In genomic region chr2:42338567-42339190, GRCh38 we compare ENCODE assay signal across 25 cellular contexts. TPM values are rescaled to one million over a fixed set of nuclear protein-coding genes. Genes with fewer than 3 reads are reported as not detected.
DNase-seq lines count a peak whose midpoint lies in the region; ATAC-seq, FAIRE-seq and TF ChIP-seq lines count a peak whose summit lies in the region.
"Had no signal": no experiment of that assay in that cellular context is flagged by ENCODE, and none has a peak within 500 bp of the region (broad histone marks: within the 10 kb centered on the region; RNA-seq: fewer than 3 reads in every experiment).

No MANE protein-coding gene starts in this region.

- no peaks in the 10 kb centered on the region for H3K27me3 ChIP-seq in CD4-positive, CD25-positive, alpha-beta regulatory T cell (ENCODE audit: control insufficient read depth, insufficient read depth, low read length)
- no peaks in the 10 kb centered on the region for H3K27me3 ChIP-seq in GM12878 (replicated peaks in 1 of 2; ENCODE audit: control insufficient read depth in 2 of 2, insufficient read depth in 2 of 2, low read length in 1 of 2)
- H3K27me3 ChIP-seq: heart left ventricle had no signal

- no peak overlapping the region for H3K27ac ChIP-seq in CD4-positive, CD25-positive, alpha-beta regulatory T cell (ENCODE audit: insufficient read depth, low read length, poor library complexity, severe bottlenecking)
- no peak overlapping the region for H3K27ac ChIP-seq in GM12878 (ENCODE audit: control insufficient read depth, insufficient read depth)
- H3K27ac ChIP-seq: GM23248, heart left ventricle, HL-60, left ventricle myocardium inferior, SK-N-MC, VCaP had no signal

- in situ Hi-C loops in GM12878 (cut with MboI) = loop anchor here (10.0 kb wide), 1 partner anchor 464 kb away; no protein-coding TSS in a partner anchor

- no peaks in the 10 kb centered on the region for H3K4me1 ChIP-seq in CD4-positive, CD25-positive, alpha-beta regulatory T cell (ENCODE audit: control insufficient read depth, insufficient read depth, low read length, poor library complexity, severe bottlenecking)
- H3K4me1 ChIP-seq in GM12878 (ENCODE audit: control insufficient read depth, insufficient read depth, low read length) = no peaks in the 10 kb centered on the region

- no peak for TF ChIP-seq EP300 in GM12878 (IDR thresholded peaks at IDR 0.05; ENCODE audit: borderline replicate concordance in 1 of 2, control insufficient read depth in 1 of 2, low read depth in 2 of 2, low read length in 2 of 2)

- H3K79me2 ChIP-seq in GM12878 (ENCODE audit: control insufficient read depth, insufficient read depth, low read length) = no peaks in the 10 kb centered on the region; the same call in 1 of the 2 replicates

- H3K9me3 ChIP-seq in CD4-positive, CD25-positive, alpha-beta regulatory T cell (ENCODE audit: control insufficient read depth in 2 of 2, low read length in 2 of 2) = no peaks in the 10 kb centered on the region
- H3K9me3 ChIP-seq in GM12878 (replicated peaks; ENCODE audit: control insufficient read depth, insufficient read depth, low read length) = no peaks in the 10 kb centered on the region
- H3K9me3 ChIP-seq: heart left ventricle, left ventricle myocardium inferior had no signal

- CTCF ChIA-PET in GM12878 (lab: Yijun Ruan, JAX) = interaction anchor here (0.6 kb wide), 1 partner anchor 669 kb away, joined by 4 read pairs; no protein-coding TSS in a partner anchor

- H3K4me2 ChIP-seq in GM12878 (ENCODE audit: control insufficient read depth, insufficient read depth) = no peak overlapping the region

- POLR2A ChIA-PET in GM12878 (lab: Charles Lee) = no interaction called here

- no peak for TF ChIP-seq RAD21 in GM12878 (IDR thresholded peaks at IDR 0.05; ENCODE audit: insufficient read depth, low read depth, low read length)

- BruUV-seq in GM12878 (replicated peaks; lab: Mats Ljungman, UMichigan) = no TSS peak

- no peak overlapping the region for H3K4me3 Mint-ChIP-seq in CD4-positive, CD25-positive, alpha-beta regulatory T cell
- no peak overlapping the region for H3K4me3 Mint-ChIP-seq in memory B cell
- H3K4me3 Mint-ChIP-seq: CD8-positive, alpha-beta memory T cell; stimulated activated naive B cell treated with anti-CD40 and anti-IgM and Interleukin-4, amounts not matched to agents 10 μg/mL and 1 μg/mL and 100 μg/mL, for 72 hours; T-helper 2 cell treated with Interferon-gamma antibody and Interleukin-4, amounts not matched to agents 5 μg/mL and 100 μg/mL, for 36 hours had no signal

- H3K9me3 Mint-ChIP-seq in CD4-positive, CD25-positive, alpha-beta regulatory T cell = peaks cover 0 to 6% (median 0%) of the 10 kb centered on the region in 7 donors
- peaks cover 3% of the 10 kb centered on the region for H3K9me3 Mint-ChIP-seq in memory B cell
- H3K9me3 Mint-ChIP-seq: CD8-positive, alpha-beta memory T cell; T-helper 2 cell treated with Interferon-gamma antibody and Interleukin-4, amounts not matched to agents 5 μg/mL and 100 μg/mL, for 36 hours had no signal

- no peak for FAIRE-seq in GM12878 (lab: Jason Lieb, UNC)
- FAIRE-seq in RCC 7860 (lab: Jason Lieb, UNC) = no peak
- FAIRE-seq: bronchial epithelial cell, small intestine had no signal

- H4K20me1 ChIP-seq in GM12878 (ENCODE audit: control insufficient read depth, insufficient read depth) = no peaks in the 10 kb centered on the region

- H3K36me3 Mint-ChIP-seq in CD4-positive, CD25-positive, alpha-beta regulatory T cell = peaks cover 54% of the 10 kb centered on the region
- peaks cover 40% of the 10 kb centered on the region for H3K36me3 Mint-ChIP-seq in memory B cell

- H3K27me3 Mint-ChIP-seq in CD4-positive, CD25-positive, alpha-beta regulatory T cell = no peaks in the 10 kb centered on the region
- no peaks in the 10 kb centered on the region for H3K27me3 Mint-ChIP-seq in memory B cell
- H3K27me3 Mint-ChIP-seq: CD8-positive, alpha-beta memory T cell; stimulated activated naive B cell treated with anti-CD40 and anti-IgM and Interleukin-4, amounts not matched to agents 10 μg/mL and 1 μg/mL and 100 μg/mL, for 72 hours had no signal

- peaks cover 31% of the 10 kb centered on the region for H3K36me3 ChIP-seq in CD4-positive, CD25-positive, alpha-beta regulatory T cell (ENCODE audit: control insufficient read depth, insufficient read depth, low read length)
- peaks cover 4 to 13% of the 10 kb centered on the region in 2 experiments; a peak in 3 of 4 replicates for H3K36me3 ChIP-seq in GM12878 (ENCODE audit: control insufficient read depth in 2 of 2, insufficient read depth in 2 of 2, low read length in 1 of 2)

- 95% methylated on average over 13 of the region's 13 CpGs for WGBS in GM12878 (ENCODE audit: insufficient coverage, insufficient replicate concordance, low lambda C conversion rate, missing lambda C conversion rate)

- no peak overlapping the region for H3K9ac ChIP-seq in GM12878 (ENCODE audit: control insufficient read depth, insufficient read depth, low read length)
- H3K9ac ChIP-seq: GM23248 had no signal

- H3K4me1 Mint-ChIP-seq in CD4-positive, CD25-positive, alpha-beta regulatory T cell = peaks cover 9 to 35% (median 22%) of the 10 kb centered on the region in 4 donors
- peaks cover 13% of the 10 kb centered on the region for H3K4me1 Mint-ChIP-seq in memory B cell

- DNase-seq in Ammon's horn (ENCODE audit: low spot score) = peak; percentile 56
- DNase-seq in CD4-positive, CD25-positive, alpha-beta regulatory T cell = no peak
- DNase-seq in GM12878 (ENCODE audit: low read depth, low spot score) = no peak
- DNase-seq in memory B cell (ENCODE audit: low spot score in 2 of 2) = no peak
- DNase-seq in cortex of kidney (lab: John Stamatoyannopoulos, UW) = no peak
- DNase-seq in RCC 7860 (ENCODE audit: low spot score) = no peak
- DNase-seq: activated CD4-positive, alpha-beta T cell treated with anti-CD3 and anti-CD28 coated beads, Interleukin-2, amount 50 U/mL, for 48 hours; activated naive CD4-positive, alpha-beta T cell; CD8-positive, alpha-beta memory T cell; dermis blood vessel endothelial cell; heart left ventricle; left ventricle myocardium inferior; midbrain; NCI-H1092; NCI-H2029 treated with DMSO at 0.1 percent for 48 hours; NCI-H510A; small intestine; stimulated activated naive B cell treated with anti-CD40 and anti-IgM and Interleukin-4, amounts not matched to agents 10 μg/mL and 1 μg/mL and 100 μg/mL, for 72 hours had no signal

- H2AFZ ChIP-seq in GM12878 (ENCODE audit: control insufficient read depth, low read depth, low read length) = no peak overlapping the region
- H2AFZ ChIP-seq: GM23248 had no signal

- TF ChIP-seq POLR2A in GM12878 (IDR thresholded peaks at IDR 0.05; ENCODE audit: low read depth, low read length) = no peak

- RAD21 ChIA-PET in GM12878 (lab: Charles Lee; ENCODE audit: unreplicated experiment) = no interaction called here

- SMC1A ChIA-PET in GM12878 (lab: Charles Lee; ENCODE audit: uncharacterized antibody, unreplicated experiment) = no interaction called here

- peak overlapping the region in 2 of 3 donors; percentile 36 to 74 for H3K27ac Mint-ChIP-seq in CD4-positive, CD25-positive, alpha-beta regulatory T cell
- H3K27ac Mint-ChIP-seq in memory B cell = peak overlapping the region; percentile 78

- TF ChIP-seq CTCF in GM12878 (IDR thresholded peaks at IDR 0.05 in 2 of 3, conservative IDR thresholded peaks at IDR 0.05 in 1 of 3; ENCODE audit: control insufficient read depth in 2 of 3, extremely low read depth in 1 of 3, insufficient read depth in 1 of 3, low read depth in 3 of 3, low read length in 3 of 3) = no peak

- intact Hi-C loops in GM12878 (cut with micrococcal nuclease; ENCODE audit: unreplicated experiment) = no loop called here

- no peak for ATAC-seq in CD4-positive, CD25-positive, alpha-beta regulatory T cell (ENCODE audit: low read depth in 2 of 2)
- ATAC-seq in GM12878 (no peak), memory B cell (ENCODE audit: low read depth) (no peak), GM18858 (IDR thresholded peaks at IDR 0.05; ENCODE audit: unreplicated experiment) (no peak)
- ATAC-seq: heart left ventricle had no signal

- H3K4me3 ChIP-seq in CD4-positive, CD25-positive, alpha-beta regulatory T cell (ENCODE audit: low read depth, low read length) = no peak overlapping the region
- H3K4me3 ChIP-seq in GM12878 = no peak overlapping the region
- H3K4me3 ChIP-seq: GM23248, heart left ventricle, left ventricle myocardium inferior, SK-N-MC had no signal

TF ChIP-seq in GM12878, 131 proteins besides CTCF, POLR2A, EP300 and RAD21:
- TF ChIP-seq POLR2AphosphoS5 (IDR thresholded peaks at IDR 0.05; ENCODE audit: low read length) = 0 out of 2 replicates have a peak, but pooled peaks have one; percentile 7
- TF ChIP-seq STAT3 (IDR thresholded peaks at IDR 0.05; ENCODE audit: low read depth, low read length) = no peak

RNA-seq across cellular contexts. Expression of gene COX7A2L, which starts 22.3 kb away (rescaled TPM):
- total RNA-seq in CD4-positive, CD25-positive, alpha-beta regulatory T cell = 57.2 TPM
- polyA plus RNA-seq in CD4-positive, CD25-positive, alpha-beta regulatory T cell = 100 to 1,000 TPM; 186 to 214 (median 193) TPM
- 40.1 and 41.7 TPM in 2 replicates for total RNA-seq in GM12878 (2013; cell fraction: nucleolus; rRNA removed)
- total RNA-seq in GM12878 (2014; rRNA removed) (173 and 205 TPM in 2 replicates), GM12878 (2014; rRNA removed; fragmentation: Illumina TruSeq; extraction: Trizol) (182 and 184 TPM in 2 replicates), GM12878 (2021) (134 and 138 TPM in 2 replicates)
- polyA plus RNA-seq in GM12878 (2011; ENCODE audit: low read depth) = 245 TPM
- polyA plus RNA-seq in GM12878 (2011; rRNA removed) (253 and 294 TPM in 2 replicates), GM12878 (2014; fragmentation: Illumina TruSeq; extraction: Trizol) (226 and 246 TPM in 2 replicates), GM12878 (2014; fragmentation: Nextera tagmentation; extraction: Ambion mirVana) (100 to 1,000 TPM; 432 to 532 TPM), GM12878 (2014; rRNA removed) (156 and 169 TPM in 2 replicates), GM12878 (2016; fragmentation: Nextera tagmentation; extraction: Ambion mirVana) (100 to 1,000 TPM; 219 to 230 TPM)
- polyA plus RNA-seq in GM12878 (2011; cell fraction: cytosol; rRNA removed) = 126 and 196 TPM in 2 replicates
- polyA plus RNA-seq in GM12878 (2011; cell fraction: nucleus; rRNA removed) = 70.5 and 73.1 TPM in 2 replicates
- polyA plus RNA-seq in GM12878 (2012) = 172 and 186 TPM in 2 replicates
- polyA minus RNA-seq in GM12878 (2011; rRNA and poly(A)+ RNA removed) = 68.2 and 79.7 TPM in 2 replicates
- 23.1 and 32.0 TPM in 2 replicates for polyA minus RNA-seq in GM12878 (2011; cell fraction: cytosol; rRNA and poly(A)+ RNA removed)
- polyA minus RNA-seq in GM12878 (2011; cell fraction: nucleus; rRNA and poly(A)+ RNA removed) = 15.2 and 19.4 TPM in 2 replicates
